ENCODE assay signal across 9 cellular contexts in the genomic region with DNA sequence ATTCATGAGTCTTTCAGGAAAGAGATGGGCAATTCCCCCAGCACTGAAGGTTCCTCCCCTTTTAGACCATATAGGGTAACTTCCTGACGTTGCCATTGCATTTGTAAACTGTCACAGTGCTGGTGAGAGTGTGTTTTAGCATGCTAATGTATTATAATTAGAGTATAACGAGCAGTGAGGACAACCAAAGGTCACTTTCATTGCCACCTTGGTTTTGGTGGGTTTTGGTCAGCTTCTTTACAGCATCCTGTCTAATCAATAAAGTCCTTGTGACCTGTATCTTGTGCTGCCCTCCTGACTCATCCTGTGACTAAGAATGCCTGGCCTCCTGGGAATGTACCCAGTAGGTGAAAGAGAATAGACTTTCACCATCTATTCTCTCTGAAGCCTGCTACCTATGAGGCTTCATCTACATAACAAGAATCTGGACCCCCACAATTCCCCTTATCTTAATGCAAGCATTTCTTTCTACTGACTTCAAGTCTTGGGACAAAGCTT.
A peak's percentile ranks its signal among the peaks of the same experiment; 100 is the strongest.
DNase-seq lines count a peak whose midpoint lies in the region; ATAC-seq, FAIRE-seq and TF ChIP-seq lines count a peak whose summit lies in the region.
"Had no signal": no experiment of that assay in that cellular context is flagged by ENCODE, and none has a peak within 500 bp of the region (broad histone marks: within the 10 kb centered on the region; RNA-seq: fewer than 3 reads in every experiment).

No MANE protein-coding gene starts in this region.

- H3K36me3 Mint-ChIP-seq in activated CD8-positive, alpha-beta memory T cell treated with anti-CD3 and anti-CD28 coated beads, Interleukin-2, amount 10 ng/mL, durations not matched to agents 7 days and 5 days, result no peaks in the 10 kb centered on the region
- peaks cover 2% of the 10 kb centered on the region for H3K36me3 Mint-ChIP-seq in astrocyte (ENCODE audit: low read depth, unreplicated experiment)
- no peaks in the 10 kb centered on the region for H3K36me3 Mint-ChIP-seq in stimulated activated effector memory CD8-positive, alpha-beta T cell treated with anti-CD3 and anti-CD28 coated beads, Interleukin-12 subunit alpha, Interleukin-12 subunit beta, amount 100 ng/mL, for 72 hours

- ATAC-seq in activated CD8-positive, alpha-beta memory T cell treated with anti-CD3 and anti-CD28 coated beads, Interleukin-2, amount 10 ng/mL, durations not matched to agents 7 days and 5 days, result peak; percentile 70
- peak; percentile 94 for ATAC-seq in HG03432 (IDR thresholded peaks at IDR 0.05; ENCODE audit: unreplicated experiment)
- peak; percentile 96 for ATAC-seq in stimulated activated effector memory CD8-positive, alpha-beta T cell treated with anti-CD3 and anti-CD28 coated beads, Interleukin-12 subunit alpha, Interleukin-12 subunit beta, amount 100 ng/mL, for 72 hours

- CTCF ChIA-PET in activated CD8-positive, alpha-beta memory T cell treated with anti-CD3 and anti-CD28 coated beads, Interleukin-2, amount 10 ng/mL, durations not matched to agents 7 days and 5 days (lab: Charles Lee), result interaction anchor here (1.3 kb wide), 1 partner anchor 76 kb away, joined by 4 read pairs; no protein-coding TSS in a partner anchor
- CTCF ChIA-PET in GM10248 (lab: Yijun Ruan, JAX), result interaction anchor here (1.1 to 1.3 kb wide), 2 partner anchors 10 to 58 kb away, joined by 3 read pairs; no protein-coding TSS in a partner anchor

- no peak overlapping the region for H3K27ac Mint-ChIP-seq in activated CD8-positive, alpha-beta memory T cell treated with anti-CD3 and anti-CD28 coated beads, Interleukin-2, amount 10 ng/mL, durations not matched to agents 7 days and 5 days
- no peak overlapping the region for H3K27ac Mint-ChIP-seq in astrocyte (ENCODE audit: unreplicated experiment)
- H3K27ac Mint-ChIP-seq in stimulated activated effector memory CD8-positive, alpha-beta T cell treated with anti-CD3 and anti-CD28 coated beads, Interleukin-12 subunit alpha, Interleukin-12 subunit beta, amount 100 ng/mL, for 72 hours, result peak overlapping the region; percentile 6

- H3K4me1 ChIP-seq in astrocyte (ENCODE audit: insufficient read depth, low read length), result peaks cover 17% of the 10 kb centered on the region

- no peak overlapping the region for H3K9ac ChIP-seq in astrocyte (ENCODE audit: low read length)
- H3K9ac ChIP-seq: BLaER1 had no signal

- DNase-seq in activated CD8-positive, alpha-beta memory T cell treated with anti-CD3 and anti-CD28 coated beads, Interleukin-2, amount 10 ng/mL, durations not matched to agents 7 days and 5 days, result peak; percentile 60
- no peak for DNase-seq in activated CD8-positive, alpha-beta memory T cell treated with anti-CD3 and anti-CD28 coated beads, Interleukin-2, amount 50 U/mL, for 48 hours
- peak; percentile 69 for DNase-seq in astrocyte (ENCODE audit: low read depth)
- peak; percentile 12 to 54 for DNase-seq in stimulated activated effector memory CD8-positive, alpha-beta T cell treated with anti-CD3 and anti-CD28 coated beads, Interleukin-12 subunit alpha, Interleukin-12 subunit beta, amount 100 ng/mL, for 72 hours (ENCODE audit: low spot score in 2 of 2)
- DNase-seq in DMS153 treated with DMSO at 0.1 percent for 48 hours (lab: John Stamatoyannopoulos, UW; ENCODE audit: unreplicated experiment), result no peak
- DNase-seq in GM10248 (ENCODE audit: extremely low spot score), result no peak
- DNase-seq in stimulated activated CD4-positive, alpha-beta T cell treated with anti-CD3 and anti-CD28 coated beads, Interleukin-4, amount 100 ng/mL, for 1 hour, result no peak

- H3K27me3 ChIP-seq in astrocyte (ENCODE audit: insufficient read depth, low read length), result no peaks in the 10 kb centered on the region
- H3K27me3 ChIP-seq: BLaER1 had no signal

- no peak for FAIRE-seq in astrocyte (lab: Jason Lieb, UNC)

- no peak overlapping the region for H3K4me3 Mint-ChIP-seq in activated CD8-positive, alpha-beta memory T cell treated with anti-CD3 and anti-CD28 coated beads, Interleukin-2, amount 10 ng/mL, durations not matched to agents 7 days and 5 days
- no peak overlapping the region for H3K4me3 Mint-ChIP-seq in astrocyte (ENCODE audit: unreplicated experiment)
- H3K4me3 Mint-ChIP-seq in stimulated activated effector memory CD8-positive, alpha-beta T cell treated with anti-CD3 and anti-CD28 coated beads, Interleukin-12 subunit alpha, Interleukin-12 subunit beta, amount 100 ng/mL, for 72 hours, result no peak overlapping the region

- H3K27me3 Mint-ChIP-seq in activated CD8-positive, alpha-beta memory T cell treated with anti-CD3 and anti-CD28 coated beads, Interleukin-2, amount 10 ng/mL, durations not matched to agents 7 days and 5 days, result no peaks in the 10 kb centered on the region
- H3K27me3 Mint-ChIP-seq in astrocyte (ENCODE audit: low read depth, unreplicated experiment), result no peaks in the 10 kb centered on the region

- peak overlapping the region; percentile 40 for H3K4me2 ChIP-seq in astrocyte (ENCODE audit: low read length)
- H3K4me2 ChIP-seq: BLaER1 had no signal

- no peak overlapping the region for H2AFZ ChIP-seq in astrocyte (ENCODE audit: low read depth, low read length)

- H3K4me1 Mint-ChIP-seq in activated CD8-positive, alpha-beta memory T cell treated with anti-CD3 and anti-CD28 coated beads, Interleukin-2, amount 10 ng/mL, durations not matched to agents 7 days and 5 days, result peaks cover 16% of the 10 kb centered on the region
- peaks cover 38% of the 10 kb centered on the region for H3K4me1 Mint-ChIP-seq in astrocyte (ENCODE audit: low read depth, unreplicated experiment)
- H3K4me1 Mint-ChIP-seq in stimulated activated effector memory CD8-positive, alpha-beta T cell treated with anti-CD3 and anti-CD28 coated beads, Interleukin-12 subunit alpha, Interleukin-12 subunit beta, amount 100 ng/mL, for 72 hours, result peaks cover 17% of the 10 kb centered on the region

- H3K9me3 ChIP-seq in astrocyte (ENCODE audit: insufficient read depth, low read depth, low read length), result no peaks in the 10 kb centered on the region
- H3K9me3 ChIP-seq: BLaER1 had no signal

- H3K4me3 ChIP-seq in astrocyte (ENCODE audit: insufficient read depth, low read depth, low read length), result no peak overlapping the region
- H3K4me3 ChIP-seq: BLaER1 had no signal

- H3K36me3 ChIP-seq in astrocyte (ENCODE audit: insufficient read depth, low read length), result no peaks in the 10 kb centered on the region
- H3K36me3 ChIP-seq: BLaER1 had no signal

- H3K79me2 ChIP-seq in astrocyte (ENCODE audit: insufficient read depth, low read length), result no peaks in the 10 kb centered on the region

- H4K20me1 ChIP-seq in astrocyte (ENCODE audit: insufficient read depth, low read length), result no peaks in the 10 kb centered on the region
- H4K20me1 ChIP-seq: BLaER1 had no signal

- peak overlapping the region; percentile 6 for H3K27ac ChIP-seq in astrocyte (ENCODE audit: low read depth, low read length)
- H3K27ac ChIP-seq: BLaER1 had no signal

- no peak for TF ChIP-seq CTCF in astrocyte (IDR thresholded peaks at IDR 0.05; ENCODE audit: insufficient read depth, low read depth, low read length)
- TF ChIP-seq CTCF in GM10248 (IDR thresholded peaks at IDR 0.05; ENCODE audit: control extremely low read depth, extremely low read depth, low read depth, missing control alignments), result no peak

- POLR2A ChIA-PET in GM10248 (lab: Yijun Ruan, JAX), result no interaction called here

- no peaks in the 10 kb centered on the region for H3K9me3 Mint-ChIP-seq in activated CD8-positive, alpha-beta memory T cell treated with anti-CD3 and anti-CD28 coated beads, Interleukin-2, amount 10 ng/mL, durations not matched to agents 7 days and 5 days (ENCODE audit: low read depth)
- peaks cover 6% of the 10 kb centered on the region for H3K9me3 Mint-ChIP-seq in astrocyte (ENCODE audit: unreplicated experiment)
- no peaks in the 10 kb centered on the region for H3K9me3 Mint-ChIP-seq in stimulated activated effector memory CD8-positive, alpha-beta T cell treated with anti-CD3 and anti-CD28 coated beads, Interleukin-12 subunit alpha, Interleukin-12 subunit beta, amount 100 ng/mL, for 72 hours

Comparison
In these comparisons a context has a peak if more than half of its experiments do, and no peak if none do; other contexts are left out.
1. DNase-seq: peak in activated CD8-positive, alpha-beta memory T cell treated with anti-CD3 and anti-CD28 coated beads, Interleukin-2, amount 10 ng/mL, durations not matched to agents 7 days and 5 days (single experiment), astrocyte (single experiment) and stimulated activated effector memory CD8-positive, alpha-beta T cell treated with anti-CD3 and anti-CD28 coated beads, Interleukin-12 subunit alpha, Interleukin-12 subunit beta, amount 100 ng/mL, for 72 hours (2 of 2); none in activated CD8-positive, alpha-beta memory T cell treated with anti-CD3 and anti-CD28 coated beads, Interleukin-2, amount 50 U/mL, for 48 hours (single experiment), DMS153 treated with DMSO at 0.1 percent for 48 hours (single experiment), GM10248 (single experiment) and stimulated activated CD4-positive, alpha-beta T cell treated with anti-CD3 and anti-CD28 coated beads, Interleukin-4, amount 100 ng/mL, for 1 hour (single experiment).
2. Peak in every context shown above with its lines, with median percentiles within 50 percentile points of each other: ATAC-seq.